ENCODE assay signal across 15 cellular contexts in genomic region chr21:28923439-28923975, GRCh38.
"Had no signal": no experiment of that assay in that cellular context is flagged by ENCODE, and none has a peak within 500 bp of the region (broad histone marks: within the 10 kb centered on the region; RNA-seq: fewer than 3 reads in every experiment).

No MANE protein-coding gene starts in this region.

- ATAC-seq: activated naive CD8-positive, alpha-beta T cell treated with anti-CD3 and anti-CD28 coated beads, Interleukin-2, amount 50 U/mL, for 24 hours; heart left ventricle; left ventricle myocardium superior had no signal

- H3K27ac ChIP-seq: colonic mucosa, heart left ventricle, ovary, skin epidermis, thyroid gland had no signal

- H3K9me3 ChIP-seq: colonic mucosa, heart left ventricle, thyroid gland had no signal

- H3K4me1 Mint-ChIP-seq: activated CD4-positive, alpha-beta memory T cell treated with anti-CD3 and anti-CD28 coated beads, Interleukin-2, amount 10 ng/mL, durations not matched to agents 7 days and 5 days; activated naive CD8-positive, alpha-beta T cell treated with anti-CD3 and anti-CD28 coated beads, Interleukin-2, amount 50 U/mL, for 24 hours; neural crest cell had no signal

- H3K9me3 Mint-ChIP-seq: activated CD4-positive, alpha-beta memory T cell treated with anti-CD3 and anti-CD28 coated beads, Interleukin-2, amount 10 ng/mL, durations not matched to agents 7 days and 5 days; activated naive CD8-positive, alpha-beta T cell treated with anti-CD3 and anti-CD28 coated beads, Interleukin-2, amount 50 U/mL, for 24 hours; neural crest cell had no signal

- FAIRE-seq: frontal cortex had no signal

- H3K36me3 ChIP-seq: colonic mucosa, ovary, thyroid gland had no signal

- H3K4me1 ChIP-seq: colonic mucosa, heart left ventricle, thyroid gland had no signal

- H3K27ac Mint-ChIP-seq: activated CD4-positive, alpha-beta memory T cell treated with anti-CD3 and anti-CD28 coated beads, Interleukin-2, amount 10 ng/mL, durations not matched to agents 7 days and 5 days; activated naive CD8-positive, alpha-beta T cell treated with anti-CD3 and anti-CD28 coated beads, Interleukin-2, amount 50 U/mL, for 24 hours had no signal

- H3K4me3 Mint-ChIP-seq: activated CD4-positive, alpha-beta memory T cell treated with anti-CD3 and anti-CD28 coated beads, Interleukin-2, amount 10 ng/mL, durations not matched to agents 7 days and 5 days; activated naive CD8-positive, alpha-beta T cell treated with anti-CD3 and anti-CD28 coated beads, Interleukin-2, amount 50 U/mL, for 24 hours; neural crest cell had no signal

- H3K4me3 ChIP-seq: colonic mucosa, heart left ventricle, ovary, skin epidermis, thyroid gland had no signal

- H3K27me3 ChIP-seq: colonic mucosa, heart left ventricle, ovary, thyroid gland had no signal

- DNase-seq: activated CD4-positive, alpha-beta memory T cell treated with anti-CD3 and anti-CD28 coated beads, Interleukin-2, amount 10 ng/mL, durations not matched to agents 7 days and 5 days; activated CD4-positive, CD25-positive, alpha-beta regulatory T cell treated with anti-CD3 and anti-CD28 coated beads, Interleukin-2, amount 50 U/mL, for 72 hours; activated CD8-positive, alpha-beta memory T cell treated with anti-CD3 and anti-CD28 coated beads, Interleukin-2, amount 50 U/mL, for 4 hours; activated naive CD4-positive, alpha-beta T cell; activated naive CD8-positive, alpha-beta T cell treated with anti-CD3 and anti-CD28 coated beads, Interleukin-2, amount 50 U/mL, for 24 hours; colonic mucosa; effector CD4-positive, alpha-beta T cell; heart left ventricle; left ventricle myocardium superior; ovary; retina; thyroid gland had no signal

- H3K27me3 Mint-ChIP-seq: activated CD4-positive, alpha-beta memory T cell treated with anti-CD3 and anti-CD28 coated beads, Interleukin-2, amount 10 ng/mL, durations not matched to agents 7 days and 5 days; activated naive CD8-positive, alpha-beta T cell treated with anti-CD3 and anti-CD28 coated beads, Interleukin-2, amount 50 U/mL, for 24 hours had no signal
